Comparison of ENCODE assay signal across 11 cellular contexts in genomic region chr11:118229274-118229847, GRCh38. TPM values are rescaled to one million over a fixed set of nuclear protein-coding genes. Genes with fewer than 3 reads are reported as not detected.
DNase-seq lines count a peak whose midpoint lies in the region; ATAC-seq and TF ChIP-seq lines count a peak whose summit lies in the region.
"Had no signal": no experiment of that assay in that cellular context is flagged by ENCODE, and none has a peak within 500 bp of the region (broad histone marks: within the 10 kb centered on the region; RNA-seq: fewer than 3 reads in every experiment).

No MANE protein-coding gene starts in this region.

- CTCF ChIA-PET in activated naive CD4-positive, alpha-beta T cell treated with anti-CD3 and anti-CD28 coated beads, Interleukin-2, amount 10 ng/mL, durations not matched to agents 7 days and 5 days (lab: Charles Lee), result interaction anchor here (1.0 to 1.2 kb wide), 3 partner anchors 13 to 30 kb away, joined by 3 read pairs; no protein-coding TSS in a partner anchor
- CTCF ChIA-PET in PC-3 (lab: Charles Lee), result interaction anchor here (0.9 kb wide), 1 partner anchor 30 kb away, joined by 7 read pairs; no protein-coding TSS in a partner anchor

- H3K4me3 ChIP-seq in PC-3 (ENCODE audit: low read length) (no peak overlapping the region), fibroblast of the aortic adventitia (ENCODE audit: low read depth, low read length) (no peak overlapping the region), upper lobe of right lung (no peak overlapping the region)

- peaks cover 22% of the 10 kb centered on the region for H3K4me1 ChIP-seq in PC-3 (ENCODE audit: insufficient read depth, low read length)
- peaks cover 23% of the 10 kb centered on the region for H3K4me1 ChIP-seq in upper lobe of right lung

- no peak overlapping the region for H3K9ac ChIP-seq in PC-3 (ENCODE audit: low read length)

- peaks cover 57% of the 10 kb centered on the region for H3K36me3 Mint-ChIP-seq in activated naive CD4-positive, alpha-beta T cell treated with anti-CD3 and anti-CD28 coated beads, Interleukin-2, amount 10 ng/mL, durations not matched to agents 7 days and 5 days

- H3K9me3 ChIP-seq in PC-3 (ENCODE audit: low read length) (no peaks in the 10 kb centered on the region), upper lobe of right lung (no peaks in the 10 kb centered on the region)

- H3K4me1 Mint-ChIP-seq in activated naive CD4-positive, alpha-beta T cell treated with anti-CD3 and anti-CD28 coated beads, Interleukin-2, amount 10 ng/mL, durations not matched to agents 7 days and 5 days, result peaks cover 17% of the 10 kb centered on the region

- no TSS peak for BruUV-seq in PC-3 (replicated peaks; lab: Mats Ljungman, UMichigan)

- H3K79me2 ChIP-seq in PC-3 (ENCODE audit: low read length), result no peaks in the 10 kb centered on the region

- POLR2A ChIA-PET in PC-3 (lab: Charles Lee; ENCODE audit: unreplicated experiment), result no interaction called here

- H3K27ac ChIP-seq in PC-3 (ENCODE audit: low read length), result no peak overlapping the region; the same call in 1 of the 2 replicates
- peak overlapping the region; percentile 67 for H3K27ac ChIP-seq in upper lobe of right lung

- no peak for TF ChIP-seq CTCF in PC-3 (conservative IDR thresholded peaks at IDR 0.05; ENCODE audit: low read depth, low read length)
- TF ChIP-seq CTCF in fibroblast of the aortic adventitia (IDR thresholded peaks at IDR 0.05; ENCODE audit: insufficient read depth, low read length), result no peak
- TF ChIP-seq CTCF in upper lobe of right lung (IDR thresholded peaks at IDR 0.05), result no peak

- H3K27me3 ChIP-seq in PC-3 (ENCODE audit: low read length), result no peaks in the 10 kb centered on the region
- H3K27me3 ChIP-seq in upper lobe of right lung, result no peaks in the 10 kb centered on the region

- H3K36me3 ChIP-seq in PC-3 (ENCODE audit: low read depth, low read length) (no peaks in the 10 kb centered on the region), upper lobe of right lung (no peaks in the 10 kb centered on the region)

- peak overlapping the region; percentile 34 for H3K4me3 Mint-ChIP-seq in activated naive CD4-positive, alpha-beta T cell treated with anti-CD3 and anti-CD28 coated beads, Interleukin-2, amount 10 ng/mL, durations not matched to agents 7 days and 5 days

- peak; percentile 94 for ATAC-seq in PC-3
- ATAC-seq in upper lobe of right lung, result peak; percentile 4
- ATAC-seq in GM19455 (IDR thresholded peaks at IDR 0.05; ENCODE audit: unreplicated experiment), result no peak
- no peak for ATAC-seq in GM21526 (IDR thresholded peaks at IDR 0.05; ENCODE audit: low FRiP score, unreplicated experiment)
- ATAC-seq: left colon had no signal

- H3K9me2 ChIP-seq in PC-3 (replicated peaks; ENCODE audit: low read length), result no peaks in the 10 kb centered on the region

- no peaks in the 10 kb centered on the region for H3F3A ChIP-seq in PC-3 (ENCODE audit: low read length, unreplicated experiment)

- no peak overlapping the region for H2AFZ ChIP-seq in PC-3 (ENCODE audit: low read length)

- peaks cover 3% of the 10 kb centered on the region for H3K9me3 Mint-ChIP-seq in activated naive CD4-positive, alpha-beta T cell treated with anti-CD3 and anti-CD28 coated beads, Interleukin-2, amount 10 ng/mL, durations not matched to agents 7 days and 5 days

- H3K27ac Mint-ChIP-seq in activated naive CD4-positive, alpha-beta T cell treated with anti-CD3 and anti-CD28 coated beads, Interleukin-2, amount 10 ng/mL, durations not matched to agents 7 days and 5 days, result no peak overlapping the region

- no peaks in the 10 kb centered on the region for H4K20me1 ChIP-seq in PC-3 (ENCODE audit: low read length)

- DNase-seq in activated naive CD4-positive, alpha-beta T cell treated with anti-CD3 and anti-CD28 coated beads, Interleukin-2, amount 10 ng/mL, durations not matched to agents 7 days and 5 days, result no peak
- no peak for DNase-seq in activated naive CD4-positive, alpha-beta T cell treated with Interleukin-2 at 50 U/mL for 16 hours
- DNase-seq in PC-3, result peak; percentile 71
- DNase-seq in fibroblast of the aortic adventitia (ENCODE audit: low read depth), result peak; percentile 4
- no peak for DNase-seq in upper lobe of right lung
- no peak for DNase-seq in NCI-H2107 (lab: John Stamatoyannopoulos, UW)
- DNase-seq: amygdala, left colon, NCI-H2081 treated with DMSO at 0.1 percent for 48 hours had no signal

- no peaks in the 10 kb centered on the region for H3K27me3 Mint-ChIP-seq in activated naive CD4-positive, alpha-beta T cell treated with anti-CD3 and anti-CD28 coated beads, Interleukin-2, amount 10 ng/mL, durations not matched to agents 7 days and 5 days

- H3K4me2 ChIP-seq in PC-3 (ENCODE audit: low read length), result 0 out of 2 replicates have a peak overlapping the region, but pooled peaks have one; percentile 2

- intact Hi-C loops in PC-3 (cut with micrococcal nuclease) (no loop called here), upper lobe of right lung (cut with DNase I) (no loop called here)

RNA-seq across cellular contexts. Expression of gene JAML, which starts 4.5 kb away (rescaled TPM):
- not detected in 2 replicates for total RNA-seq in PC-3 (2014; rRNA removed)
- total RNA-seq in fibroblast of the aortic adventitia (ENCODE audit: low replicate concordance), result not detected in 2 replicates
- total RNA-seq in upper lobe of right lung, result 87.9 TPM

RNA-seq across cellular contexts. Expression of gene MPZL3, which starts 22.8 kb away (rescaled TPM):
- total RNA-seq in PC-3 (2014; rRNA removed) (7.0 and 8.4 TPM in 2 replicates), fibroblast of the aortic adventitia (ENCODE audit: low replicate concordance) (0.41 and 0.45 TPM in 2 replicates), upper lobe of right lung (11.8 TPM)

RNA-seq across cellular contexts. Expression of gene MPZL2, which starts 34.7 kb away (rescaled TPM):
- 40.6 and 51.5 TPM in 2 replicates for total RNA-seq in PC-3 (2014; rRNA removed)
- total RNA-seq in fibroblast of the aortic adventitia (ENCODE audit: low replicate concordance), result 0.36 and 1.1 TPM in 2 replicates
- 119 TPM for total RNA-seq in upper lobe of right lung

RNA-seq across cellular contexts. Expression of gene SCN2B, which starts 52.9 kb away (rescaled TPM):
- 0.12 TPM in 1 of 2 replicates, not detected in the other for total RNA-seq in PC-3 (2014; rRNA removed)
- total RNA-seq in fibroblast of the aortic adventitia (ENCODE audit: low replicate concordance), result 0.33 TPM in 1 of 2 replicates, not detected in the other
- 2.5 TPM for total RNA-seq in upper lobe of right lung

Comparison
In these comparisons a context has a peak if more than half of its experiments do, and no peak if none do; other contexts are left out.
1. DNase-seq: peak in PC-3 (single experiment) and fibroblast of the aortic adventitia (single experiment); none in activated naive CD4-positive, alpha-beta T cell treated with anti-CD3 and anti-CD28 coated beads, Interleukin-2, amount 10 ng/mL, durations not matched to agents 7 days and 5 days (single experiment), activated naive CD4-positive, alpha-beta T cell treated with Interleukin-2 at 50 U/mL for 16 hours (single experiment), upper lobe of right lung (single experiment) and NCI-H2107 (single experiment).
2. ATAC-seq: peak in PC-3 (single experiment) and upper lobe of right lung (single experiment); none in GM19455 (single experiment) and GM21526 (single experiment).
3. RNA of gene JAML, which starts 4.5 kb away (total RNA-seq): 87.9 TPM in upper lobe of right lung (single experiment); not detected in PC-3 and not detected in fibroblast of the aortic adventitia; every median in the first group is over 10 times any median in the second.
4. RNA of gene MPZL2, which starts 34.7 kb away (total RNA-seq): 119 TPM in upper lobe of right lung (single experiment) and 40.6 to 51.5 TPM in PC-3; 0.36 to 1.1 TPM in fibroblast of the aortic adventitia; every median in the first group is over 10 times any median in the second.